In the genomic region with DNA sequence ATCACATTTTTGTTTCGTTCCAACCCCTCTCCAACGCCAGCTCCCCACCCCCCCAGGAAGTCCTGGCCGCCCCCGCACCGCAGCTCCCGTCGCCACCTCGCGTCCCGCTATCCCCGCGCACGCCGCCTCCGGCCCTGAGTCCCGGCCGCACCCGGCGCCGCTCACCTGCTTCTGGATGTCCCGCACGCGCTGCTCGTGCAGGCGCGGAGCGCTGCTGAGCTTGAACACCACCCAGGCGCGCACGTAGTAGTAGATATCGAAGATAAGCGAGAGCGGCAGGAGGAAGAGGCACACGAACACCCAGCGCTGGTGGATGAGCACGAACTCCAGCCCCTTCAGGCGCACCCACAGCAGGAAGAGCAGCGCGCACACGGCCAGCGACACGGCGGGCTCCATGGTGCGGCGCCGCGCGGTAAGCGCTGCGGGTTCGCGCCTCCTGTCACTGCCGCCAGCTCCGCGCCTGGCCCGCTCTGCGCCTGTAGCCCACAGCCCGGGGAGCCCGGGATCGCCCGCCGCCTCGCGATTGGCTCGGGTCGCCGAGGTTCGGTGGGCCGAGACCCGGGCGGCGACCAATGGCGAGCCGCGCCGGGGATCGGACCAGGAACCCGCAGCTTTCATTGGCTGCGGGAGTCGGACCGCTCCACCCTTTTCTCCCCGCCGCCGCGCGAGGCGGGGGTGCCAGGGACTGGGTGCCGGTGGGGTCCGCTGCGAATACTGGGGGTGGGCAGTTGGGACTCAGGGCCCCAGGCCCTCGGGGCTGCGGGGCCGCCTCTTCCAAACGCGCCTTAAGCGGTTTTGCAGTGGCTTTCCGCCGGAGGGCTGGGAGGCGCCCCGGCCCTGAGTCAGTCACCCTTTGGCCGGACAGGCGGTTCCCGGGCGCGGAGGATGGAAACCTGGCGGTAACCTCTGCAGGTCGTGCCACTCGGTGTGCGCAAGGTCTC, we compare ENCODE assay signal across 8 cellular contexts. TPM values are rescaled to one million over a fixed set of nuclear protein-coding genes. Genes with fewer than 3 reads are reported as not detected.
DNase-seq lines count a peak whose midpoint lies in the region; ATAC-seq, FAIRE-seq and TF ChIP-seq lines count a peak whose summit lies in the region.

A gene with protein sequence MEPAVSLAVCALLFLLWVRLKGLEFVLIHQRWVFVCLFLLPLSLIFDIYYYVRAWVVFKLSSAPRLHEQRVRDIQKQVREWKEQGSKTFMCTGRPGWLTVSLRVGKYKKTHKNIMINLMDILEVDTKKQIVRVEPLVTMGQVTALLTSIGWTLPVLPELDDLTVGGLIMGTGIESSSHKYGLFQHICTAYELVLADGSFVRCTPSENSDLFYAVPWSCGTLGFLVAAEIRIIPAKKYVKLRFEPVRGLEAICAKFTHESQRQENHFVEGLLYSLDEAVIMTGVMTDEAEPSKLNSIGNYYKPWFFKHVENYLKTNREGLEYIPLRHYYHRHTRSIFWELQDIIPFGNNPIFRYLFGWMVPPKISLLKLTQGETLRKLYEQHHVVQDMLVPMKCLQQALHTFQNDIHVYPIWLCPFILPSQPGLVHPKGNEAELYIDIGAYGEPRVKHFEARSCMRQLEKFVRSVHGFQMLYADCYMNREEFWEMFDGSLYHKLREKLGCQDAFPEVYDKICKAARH (minus strand): TSS at position 472 of the 941 bp plus-strand sequence. CDS start 76 bp downstream, at position 396.

- no peak for FAIRE-seq in keratinocyte (lab: Jason Lieb, UNC)

- DNase-seq in A673 (ENCODE audit: low spot score) (peak; percentile 93), NCI-H2196 treated with DMSO at 0.1 percent for 48 hours (lab: John Stamatoyannopoulos, UW; ENCODE audit: unreplicated experiment) (peak; percentile 86), cerebellar cortex (ENCODE audit: low spot score) (peak; percentile 90), keratinocyte (ENCODE audit: low read depth, low spot score) (no peak)
- DNase-seq in activated CD4-positive, CD25-positive, alpha-beta regulatory T cell treated with anti-CD3 and anti-CD28 coated beads, Interleukin-2, amount 50 U/mL, for 16 hours (ENCODE audit: low read depth, low spot score), result peak; percentile 16
- peak; percentile 88 for DNase-seq in stimulated activated CD4-positive, alpha-beta T cell treated with anti-CD3 and anti-CD28 coated beads, Interleukin-15, amount 100 ng/mL, for 24 hours

- peak within 1 kb of the TSS; percentile 71 for H2AFZ ChIP-seq in keratinocyte (ENCODE audit: control insufficient read depth, low read length)

- intact Hi-C loops in A673 (cut with micrococcal nuclease; ENCODE audit: unreplicated experiment), result no loop called here

- peaks cover 8% of the 10 kb centered on the region for H3K9me1 ChIP-seq in keratinocyte (ENCODE audit: control insufficient read depth, extremely low read depth, insufficient read depth, low read length)

- peak within 1 kb of the TSS; percentile 99 for H3K4me3 ChIP-seq in A673 (ENCODE audit: low read depth, low read length, poor library complexity, severe bottlenecking)
- peak within 1 kb of the TSS; percentile 89 to 94 (median 93) for H3K4me3 ChIP-seq in keratinocyte (ENCODE audit: control insufficient read depth in 2 of 3, extremely low read depth in 1 of 3, insufficient read depth in 2 of 3, low read depth in 1 of 3, low read length in 3 of 3)

- no TSS peak for BruUV-seq in A673 (replicated peaks; lab: Mats Ljungman, UMichigan)

- peaks cover 50% of the 10 kb centered on the region for H3K79me2 ChIP-seq in keratinocyte (ENCODE audit: control insufficient read depth, insufficient read depth, low read length)

- H3K36me3 ChIP-seq in A673 (ENCODE audit: insufficient read depth, low read length, poor library complexity, severe bottlenecking) (peaks cover 31% of the 10 kb centered on the region), keratinocyte (ENCODE audit: control insufficient read depth in 2 of 2, extremely low read depth in 1 of 2, insufficient read depth in 2 of 2, low read length in 2 of 2) (peaks cover 15 to 33% of the 10 kb centered on the region in 2 experiments)

- peak within 1 kb of the TSS; percentile 95 for H3K4me2 ChIP-seq in keratinocyte (ENCODE audit: control insufficient read depth, extremely low read depth, insufficient read depth, low read depth, low read length)

- H4K20me1 ChIP-seq in keratinocyte (ENCODE audit: control insufficient read depth, extremely low read depth, insufficient read depth, low read length), result peaks cover 41% of the 10 kb centered on the region

- H3K27ac ChIP-seq in A673 (ENCODE audit: low read depth, low read length, poor library complexity, severe bottlenecking) (peak within 1 kb of the TSS; percentile 89), keratinocyte (ENCODE audit: control insufficient read depth, insufficient read depth, low read length) (peak within 1 kb of the TSS; percentile 70)

- H3K9me3 ChIP-seq in A673 (ENCODE audit: low read depth, low read length, poor library complexity, severe bottlenecking), result no peaks in the 10 kb centered on the region
- H3K9me3 ChIP-seq in keratinocyte (ENCODE audit: control insufficient read depth, low read depth, low read length), result no peaks in the 10 kb centered on the region

- H3K4me1 ChIP-seq in A673 (ENCODE audit: insufficient read depth, low read length, poor library complexity, severe bottlenecking) (peaks cover 24% of the 10 kb centered on the region), keratinocyte (ENCODE audit: control insufficient read depth, extremely low read depth, insufficient read depth, low read length) (peaks cover 55% of the 10 kb centered on the region)

- POLR2A ChIA-PET in A673 (lab: Charles Lee; ENCODE audit: low non-redundant PET), result interaction anchor here (0.7 kb wide), 2 partner anchors 113 to 172 kb away, joined by 3 to 9 read pairs; no protein-coding TSS in a partner anchor

- peak within 1 kb of the TSS; percentile 76 for H3K9ac ChIP-seq in keratinocyte (ENCODE audit: control insufficient read depth, extremely low read depth, insufficient read depth, low read length)

- TF ChIP-seq CTCF in A673 (conservative IDR thresholded peaks at IDR 0.05; ENCODE audit: low read depth, low read length) (no peak), keratinocyte (optimal IDR thresholded peaks at IDR 0.05 in 1 of 3, IDR thresholded peaks at IDR 0.05 in 1 of 3, conservative IDR thresholded peaks at IDR 0.05 in 1 of 3; ENCODE audit: extremely low read depth in 1 of 3, insufficient read depth in 2 of 3, low read length in 3 of 3) (peak in 1 of 3 experiments; percentile 3)

- dilution Hi-C loops in keratinocyte (cut with MboI; ENCODE audit: extremely low pct_ligation_motif_present, low sequenced_read_pairs), result no loop called here

- CTCF ChIA-PET in A673 (lab: Charles Lee), result interaction anchor here (0.7 to 1.2 kb wide), 2 partner anchors 58 to 85 kb away, joined by 3 to 9 read pairs; no protein-coding TSS in a partner anchor

- ATAC-seq in GM18858 (IDR thresholded peaks at IDR 0.05; ENCODE audit: unreplicated experiment) (peak; percentile 88), HG03066 (IDR thresholded peaks at IDR 0.05; ENCODE audit: low read depth, unreplicated experiment) (peak; percentile 85)

- no peaks in the 10 kb centered on the region for H3K27me3 ChIP-seq in A673 (replicated peaks; ENCODE audit: insufficient read depth, low read depth, low read length, poor library complexity)
- H3K27me3 ChIP-seq in keratinocyte (ENCODE audit: control insufficient read depth, extremely low read depth, insufficient read depth, low read length), result no peaks in the 10 kb centered on the region

RNA-seq across cellular contexts. Expression of the gene that starts here (rescaled TPM):
- 245 and 273 TPM in 2 replicates for total RNA-seq in A673 (2021)
- 363 to 515 TPM (median 434 TPM) in 3 replicates for polyA plus RNA-seq in keratinocyte
- polyA plus RNA-seq in keratinocyte (2011; ENCODE audit: low read depth), result 72.5 TPM
- polyA plus RNA-seq in keratinocyte (2011; cell fraction: cytosol; rRNA removed), result 267 and 283 TPM in 2 replicates
- 731 and 733 TPM in 2 replicates for polyA plus RNA-seq in keratinocyte (2011; cell fraction: nucleus; rRNA removed)
- polyA plus RNA-seq in keratinocyte (2012; ENCODE audit: low replicate concordance), result 262 and 434 TPM in 2 replicates
- 1,082 to 2,772 TPM (median 1,362 TPM) in 3 replicates for polyA minus RNA-seq in keratinocyte
- 743 TPM for polyA minus RNA-seq in keratinocyte (2011; cell fraction: cytosol; rRNA and poly(A)+ RNA removed)
- polyA minus RNA-seq in keratinocyte (2011; cell fraction: nucleus; rRNA and poly(A)+ RNA removed), result 1,029 and 1,296 TPM in 2 replicates
